In the genomic region with DNA sequence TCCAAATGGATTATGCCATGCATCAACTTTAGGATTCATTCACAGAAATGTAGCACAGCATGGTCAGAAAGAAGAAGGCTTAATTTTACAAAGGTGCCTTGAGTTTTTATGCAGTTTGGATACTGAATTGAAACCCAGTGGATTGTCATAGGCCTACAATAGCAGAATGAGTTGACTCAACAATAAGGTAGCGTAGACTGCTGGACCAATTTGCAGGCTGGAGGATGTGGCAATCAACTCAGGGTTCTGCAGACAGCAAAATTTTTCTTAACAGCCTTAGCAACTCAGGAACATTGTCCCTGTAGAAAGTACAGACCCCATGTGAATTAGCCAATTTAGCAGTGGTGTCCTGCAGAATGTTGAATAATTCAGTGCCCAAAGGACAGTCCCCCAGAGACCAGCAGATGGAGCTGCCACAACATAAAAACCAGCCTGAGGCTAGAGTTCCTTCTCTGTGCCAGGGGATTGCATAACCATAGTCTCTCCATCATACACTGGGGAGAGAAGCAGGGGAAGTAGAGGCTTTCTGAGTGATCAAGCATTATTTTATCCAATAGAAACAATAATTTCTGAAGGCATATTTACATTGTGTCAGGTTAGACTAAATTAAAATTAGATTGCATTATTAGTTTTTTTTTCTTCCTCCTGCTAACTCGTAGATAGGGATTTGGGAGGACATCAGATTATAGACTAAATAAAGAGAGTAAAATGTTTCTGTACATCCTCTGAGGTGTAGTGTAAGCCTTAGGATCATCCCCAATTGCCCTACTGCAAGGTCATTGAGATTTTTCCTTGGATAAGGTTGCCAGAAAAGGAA, we compare ENCODE assay signal across 9 cellular contexts. TPM values are rescaled to one million over a fixed set of nuclear protein-coding genes. Genes with fewer than 3 reads are reported as not detected.
DNase-seq lines count a peak whose midpoint lies in the region; ATAC-seq and TF ChIP-seq lines count a peak whose summit lies in the region.
"Had no signal": no experiment of that assay in that cellular context is flagged by ENCODE, and none has a peak within 500 bp of the region (broad histone marks: within the 10 kb centered on the region; RNA-seq: fewer than 3 reads in every experiment).

No MANE protein-coding gene starts in this region.

- H3K9me3 ChIP-seq in CD4-positive, alpha-beta T cell (ENCODE audit: control insufficient read depth, low read length): no peaks in the 10 kb centered on the region
- H3K9me3 ChIP-seq in GM23248 (ENCODE audit: low read depth) (no peaks in the 10 kb centered on the region), left ventricle myocardium inferior (replicated peaks) (no peaks in the 10 kb centered on the region)

- peaks cover 22% of the 10 kb centered on the region for H3K4me1 Mint-ChIP-seq in CD4-positive, alpha-beta T cell (ENCODE audit: low read depth)

- CTCF ChIA-PET in CD4-positive, alpha-beta T cell (lab: Charles Lee): interaction anchor here (1.4 to 5.5 kb wide), 4 partner anchors 35 to 172 kb away, joined by 3 to 41 read pairs (median 8); no protein-coding TSS in a partner anchor

- no peak overlapping the region for H3K4me2 ChIP-seq in GM23248 (ENCODE audit: unreplicated experiment)

- H3K27ac ChIP-seq in CD4-positive, alpha-beta T cell (ENCODE audit: low read depth, low read length): no peak overlapping the region
- no peak overlapping the region for H3K27ac ChIP-seq in GM23248
- peak overlapping the region; percentile 34 for H3K27ac ChIP-seq in left ventricle myocardium inferior (replicated peaks)
- H3K27ac ChIP-seq: skin epidermis had no signal

- intact Hi-C loops in CD4-positive, alpha-beta T cell (cut with DNase I, micrococcal nuclease): loop anchor here (1.0 to 2.0 kb wide), 2 partner anchors 53 to 54 kb away; no protein-coding TSS in a partner anchor
- intact Hi-C loops in left ventricle myocardium inferior (cut with micrococcal nuclease): no loop called here

- ATAC-seq in CD4-positive, alpha-beta T cell (ENCODE audit: poor library complexity): peak; percentile 64
- no peak for ATAC-seq in HG02623 (IDR thresholded peaks at IDR 0.05; ENCODE audit: unreplicated experiment)

- H3F3A ChIP-seq in GM23248 (ENCODE audit: insufficient read depth): no peaks in the 10 kb centered on the region

- in situ Hi-C loops in GM23248 (cut with MboI): no loop called here

- no peaks in the 10 kb centered on the region for H3K79me2 ChIP-seq in GM23248 (ENCODE audit: insufficient read depth)

- H3K9me3 Mint-ChIP-seq in CD4-positive, alpha-beta T cell: no peaks in the 10 kb centered on the region

- no peaks in the 10 kb centered on the region for H4K20me1 ChIP-seq in GM23248 (ENCODE audit: insufficient read depth)

- H3K4me3 ChIP-seq in GM23248: no peak overlapping the region
- H3K4me3 ChIP-seq in left ventricle myocardium inferior: no peak overlapping the region
- H3K4me3 ChIP-seq: skin epidermis had no signal

- H3K4me3 Mint-ChIP-seq in CD4-positive, alpha-beta T cell: no peak overlapping the region

- H3K27me3 ChIP-seq in CD4-positive, alpha-beta T cell (ENCODE audit: control insufficient read depth, insufficient read depth, low read length): no peaks in the 10 kb centered on the region
- H3K27me3 ChIP-seq in GM23248 (replicated peaks; ENCODE audit: insufficient read depth) (no peaks in the 10 kb centered on the region), left ventricle myocardium inferior (ENCODE audit: low read depth) (no peaks in the 10 kb centered on the region)

- H3K9ac ChIP-seq in GM23248: no peak overlapping the region

- peak in 5 of 10 experiments; percentile 11 to 33 (median 21) for DNase-seq in CD4-positive, alpha-beta T cell
- DNase-seq in GM23248 (peak; percentile 88), NCI-H748 (lab: John Stamatoyannopoulos, UW; ENCODE audit: unreplicated experiment) (peak; percentile 55), amniotic epithelial cell (ENCODE audit: low read depth) (peak; percentile 75), left ventricle myocardium inferior (peak; percentile 26), renal cortical epithelial cell (ENCODE audit: low read depth) (peak; percentile 77), HK-2 (ENCODE audit: unreplicated experiment) (no peak)

- H3K4me1 ChIP-seq in GM23248 (ENCODE audit: insufficient read depth) (no peaks in the 10 kb centered on the region), left ventricle myocardium inferior (peaks cover 19% of the 10 kb centered on the region)

- H3K36me3 ChIP-seq in GM23248 (ENCODE audit: low read depth) (no peaks in the 10 kb centered on the region), left ventricle myocardium inferior (no peaks in the 10 kb centered on the region)

- H2AFZ ChIP-seq in GM23248: no peak overlapping the region

- H3K9me2 ChIP-seq in GM23248 (ENCODE audit: insufficient read depth): no peaks in the 10 kb centered on the region

- TF ChIP-seq CTCF in CD4-positive, alpha-beta T cell (IDR thresholded peaks at IDR 0.05): peak; percentile 70
- TF ChIP-seq CTCF in left ventricle myocardium inferior (IDR thresholded peaks at IDR 0.05; ENCODE audit: borderline replicate concordance): peak; percentile 73

- no peaks in the 10 kb centered on the region for H3K27me3 Mint-ChIP-seq in CD4-positive, alpha-beta T cell

- POLR2A ChIA-PET in CD4-positive, alpha-beta T cell (lab: Charles Lee): interaction anchor here (0.5 kb wide), 1 partner anchor 43 kb away, joined by 3 read pairs; no protein-coding TSS in a partner anchor

- peaks cover 11% of the 10 kb centered on the region for H3K36me3 Mint-ChIP-seq in CD4-positive, alpha-beta T cell (ENCODE audit: low read depth)

- peak overlapping the region; percentile 69 for H3K27ac Mint-ChIP-seq in CD4-positive, alpha-beta T cell

- whole genome bisulfite sequencing in GM23248 (ENCODE audit: low coverage in 1 of 2, low lambda C conversion rate in 2 of 2, missing lambda C conversion rate in 2 of 2), 2 experiments: 75 to 83% methylated on average over 2 of the region's 2 CpGs

RNA-seq across cellular contexts. Expression of a gene that starts 20.3 kb away (rescaled TPM):
- total RNA-seq in CD4-positive, alpha-beta T cell: 10 to 100 TPM; 12.3 to 14.2 TPM
- 53.5 and 104 TPM in 2 replicates for total RNA-seq in GM23248 (2014; rRNA removed; shearing (Covaris generic))
- polyA plus RNA-seq in GM23248 (2016; fragmentation: Nextera tagmentation; extraction: Ambion mirVana): 107 and 114 TPM in 2 replicates
- total RNA-seq in left ventricle myocardium inferior (40.2 TPM), renal cortical epithelial cell (27.2 and 49.8 TPM in 2 replicates)

RNA-seq across cellular contexts. Expression of a gene that starts 47.8 kb away (rescaled TPM):
- 1 to 10 TPM; 9.7 TPM for total RNA-seq in CD4-positive, alpha-beta T cell
- total RNA-seq in GM23248 (2014; rRNA removed; shearing (Covaris generic)): 5.8 and 6.4 TPM in 2 replicates
- polyA plus RNA-seq in GM23248 (2016; fragmentation: Nextera tagmentation; extraction: Ambion mirVana): 0.86 and 1.1 TPM in 2 replicates
- total RNA-seq in left ventricle myocardium inferior (9.5 TPM), renal cortical epithelial cell (under 0.01 and 1.3 TPM in 2 replicates)
